19 cellular contexts compared by ENCODE assay signal in genomic region chr9:132753593-132753880, GRCh38.
"Had no signal": no experiment of that assay in that cellular context is flagged by ENCODE, and none has a peak within 500 bp of the region (broad histone marks: within the 10 kb centered on the region; RNA-seq: fewer than 3 reads in every experiment).

No MANE protein-coding gene starts in this region.

- H3K9me3 ChIP-seq: body of pancreas, esophagus squamous epithelium, testis, transverse colon, uterus had no signal

- ATAC-seq: body of pancreas; left ventricle myocardium superior; right cardiac atrium; SK-N-SH treated with all-trans-retinoic acid at 6 μM for 48 hours; stimulated activated naive CD8-positive, alpha-beta T cell treated with anti-CD3 and anti-CD28 coated beads, Interleukin-15, Interleukin-2, amounts not matched to agents 100 U/mL and 50 U/mL, for 24 hours had no signal

- H3K27me3 ChIP-seq: body of pancreas, esophagus squamous epithelium, testis, transverse colon, uterus had no signal

- H3K36me3 ChIP-seq: esophagus squamous epithelium, transverse colon, uterus had no signal

- H3K27ac ChIP-seq: body of pancreas, testis, transverse colon, uterus had no signal

- H3K4me1 ChIP-seq: testis, uterus had no signal

- DNase-seq: activated CD4-positive, alpha-beta memory T cell treated with anti-CD3 and anti-CD28 coated beads, Interleukin-2, amount 10 ng/mL, durations not matched to agents 7 days and 5 days; activated CD4-positive, alpha-beta T cell treated with anti-CD3 and anti-CD28 coated beads, Interleukin-2, amount 10 ng/mL, durations not matched to agents 7 days and 5 days; activated CD4-positive, CD25-positive, alpha-beta regulatory T cell treated with anti-CD3 and anti-CD28 coated beads, Interleukin-2, amount 50 U/mL, for 72 hours; activated naive CD4-positive, alpha-beta T cell treated with Interleukin-2 at 50 U/mL for 16 hours; activated T-cell treated with anti-CD3 and anti-CD28 coated beads, Interleukin-2, amount 50 U/mL, for 48 hours; body of pancreas; cerebellar nuclear complex; esophagus squamous epithelium; foreskin melanocyte; left ventricle myocardium superior; occipital lobe; right cardiac atrium; stimulated activated CD4-positive, alpha-beta T cell treated with anti-CD3 and anti-CD28 coated beads, Interleukin-2, amount 100 ng/mL, for 48 hours; stimulated activated naive CD8-positive, alpha-beta T cell treated with anti-CD3 and anti-CD28 coated beads, Interleukin-15, Interleukin-2, amounts not matched to agents 100 U/mL and 50 U/mL, for 24 hours; T-helper 2 cell; testis; transverse colon; uterus had no signal

- H3K4me3 ChIP-seq: body of pancreas, esophagus squamous epithelium, testis, transverse colon, uterus had no signal
